Comparison of ENCODE assay signal across 11 cellular contexts in the genomic region with DNA sequence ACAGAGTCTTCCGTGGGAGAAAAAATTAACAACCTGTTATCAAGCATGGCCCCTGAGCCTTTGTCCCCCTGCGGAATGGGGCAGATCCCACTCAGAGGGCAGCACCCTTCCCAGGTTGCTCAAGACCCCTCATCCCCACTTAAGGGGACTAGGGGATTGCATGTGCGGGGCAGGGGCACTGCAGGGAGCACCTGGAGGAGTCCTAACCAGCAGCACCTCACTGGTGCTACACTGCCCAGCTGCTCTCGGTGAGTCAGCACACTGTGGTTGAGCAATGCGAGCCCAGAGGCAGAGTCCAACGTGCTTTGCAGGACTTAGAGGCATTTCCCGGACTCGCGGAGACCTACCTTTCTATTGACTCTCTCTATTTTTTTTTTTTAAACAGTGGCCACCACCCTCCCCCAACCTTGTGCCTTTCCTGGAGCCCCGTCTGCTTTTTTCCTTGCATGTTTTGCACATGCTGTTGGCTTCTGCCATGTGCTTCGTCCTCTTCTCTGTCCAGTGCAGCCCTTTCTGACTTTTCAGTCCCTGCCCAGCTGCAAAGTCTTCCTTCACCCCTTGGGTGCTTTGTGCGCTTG.
A peak's percentile ranks its signal among the peaks of the same experiment; 100 is the strongest.
DNase-seq lines count a peak whose midpoint lies in the region; ATAC-seq and TF ChIP-seq lines count a peak whose summit lies in the region.
"Had no signal": no experiment of that assay in that cellular context is flagged by ENCODE, and none has a peak within 500 bp of the region (broad histone marks: within the 10 kb centered on the region; RNA-seq: fewer than 3 reads in every experiment).

No MANE protein-coding gene starts in this region.

- TF ChIP-seq CTCF in Peyer's patch (IDR thresholded peaks at IDR 0.05): no peak
- no peak for TF ChIP-seq CTCF in fibroblast of lung (conservative IDR thresholded peaks at IDR 0.05 in 1 of 2, IDR thresholded peaks at IDR 0.05 in 1 of 2; ENCODE audit: low read depth in 1 of 2, low read length in 2 of 2)

- H3K27me3 Mint-ChIP-seq in naive thymus-derived CD4-positive, alpha-beta T cell: peaks cover 0 to 5% (median 0%) of the 10 kb centered on the region in 5 donors

- peaks cover 0 to 31% (median 0%) of the 10 kb centered on the region in 4 donors for H3K4me1 ChIP-seq in Peyer's patch
- H3K4me1 ChIP-seq in fibroblast of lung (ENCODE audit: control insufficient read depth, extremely low read depth, insufficient read depth, low read length): peaks cover 39% of the 10 kb centered on the region
- no peaks in the 10 kb centered on the region for H3K4me1 ChIP-seq in naive thymus-derived CD4-positive, alpha-beta T cell (ENCODE audit: control insufficient read depth in 2 of 2, insufficient read depth in 2 of 2, low read length in 2 of 2)

- ATAC-seq in GM18907 (IDR thresholded peaks at IDR 0.05; ENCODE audit: unreplicated experiment) (no peak), HG03460 (IDR thresholded peaks at IDR 0.05; ENCODE audit: unreplicated experiment) (no peak)
- no peak for ATAC-seq in naive thymus-derived CD4-positive, alpha-beta T cell

- H3K79me2 ChIP-seq in fibroblast of lung (ENCODE audit: control insufficient read depth, insufficient read depth, low read length): no peaks in the 10 kb centered on the region

- H3K27ac ChIP-seq in Peyer's patch (peak overlapping the region in 3 of 4 donors; percentile 71 to 93 (median 91)), fibroblast of lung (ENCODE audit: insufficient read depth, low read length) (peak overlapping the region; percentile 98)
- H3K27ac ChIP-seq in naive thymus-derived CD4-positive, alpha-beta T cell (ENCODE audit: low read depth, low read length): no peak overlapping the region

- peaks cover 0 to 6% (median 2%) of the 10 kb centered on the region in 5 donors for H3K36me3 Mint-ChIP-seq in naive thymus-derived CD4-positive, alpha-beta T cell

- intact Hi-C loops in naive thymus-derived CD4-positive, alpha-beta T cell (cut with micrococcal nuclease): no loop called here

- H3K9me3 ChIP-seq in Peyer's patch: no peaks in the 10 kb centered on the region
- no peaks in the 10 kb centered on the region for H3K9me3 ChIP-seq in fibroblast of lung (ENCODE audit: control insufficient read depth, insufficient read depth, low read depth, low read length)
- H3K9me3 ChIP-seq in naive thymus-derived CD4-positive, alpha-beta T cell (ENCODE audit: control insufficient read depth in 2 of 3, low read length in 3 of 3): no peaks in the 10 kb centered on the region
- H3K9me3 ChIP-seq: tibial nerve had no signal

- H3K27me3 ChIP-seq in Peyer's patch: no peaks in the 10 kb centered on the region
- H3K27me3 ChIP-seq in fibroblast of lung (ENCODE audit: control insufficient read depth, insufficient read depth, low read length): no peaks in the 10 kb centered on the region
- H3K27me3 ChIP-seq in naive thymus-derived CD4-positive, alpha-beta T cell (ENCODE audit: control insufficient read depth in 2 of 2, insufficient read depth in 2 of 2, low read length in 2 of 2): no peaks in the 10 kb centered on the region
- H3K27me3 ChIP-seq: tibial nerve had no signal

- H4K20me1 ChIP-seq in fibroblast of lung (ENCODE audit: control insufficient read depth, extremely low read depth, insufficient read depth, low read length): no peaks in the 10 kb centered on the region

- H3K36me3 ChIP-seq in Peyer's patch: no peaks in the 10 kb centered on the region
- no peaks in the 10 kb centered on the region for H3K36me3 ChIP-seq in fibroblast of lung (ENCODE audit: control insufficient read depth, insufficient read depth, low read length)
- H3K36me3 ChIP-seq in naive thymus-derived CD4-positive, alpha-beta T cell (ENCODE audit: control insufficient read depth in 2 of 3, insufficient read depth in 3 of 3, low read length in 3 of 3): no peaks in the 10 kb centered on the region
- H3K36me3 ChIP-seq: tibial nerve had no signal

- DNase-seq in EL: peak; percentile 74
- no peak for DNase-seq in Peyer's patch
- peak; percentile 88 to 92 for DNase-seq in fibroblast of lung (ENCODE audit: low read depth in 2 of 2)
- peak; percentile 85 for DNase-seq in renal cortical epithelial cell (ENCODE audit: low read depth)
- DNase-seq in NCI-H510A (lab: John Stamatoyannopoulos, UW): no peak
- no peak for DNase-seq in naive thymus-derived CD4-positive, alpha-beta T cell
- DNase-seq: activated CD4-positive, alpha-beta T cell treated with anti-CD3 and anti-CD28 coated beads, Interleukin-2, amount 10 ng/mL, durations not matched to agents 24 days and 14 days; NCI-H1048 had no signal

- H3K9me3 Mint-ChIP-seq in naive thymus-derived CD4-positive, alpha-beta T cell: peaks cover 0 to 15% (median 6%) of the 10 kb centered on the region in 11 donors

- no peak overlapping the region for H3K9ac ChIP-seq in fibroblast of lung (ENCODE audit: insufficient read depth, low read length)

- no peak overlapping the region for H2AFZ ChIP-seq in fibroblast of lung (ENCODE audit: low read length)

- peaks cover 0 to 31% (median 4%) of the 10 kb centered on the region in 7 donors for H3K4me1 Mint-ChIP-seq in naive thymus-derived CD4-positive, alpha-beta T cell

- no peak overlapping the region for H3K4me3 Mint-ChIP-seq in naive thymus-derived CD4-positive, alpha-beta T cell
- H3K4me3 Mint-ChIP-seq: activated CD4-positive, alpha-beta T cell treated with anti-CD3 and anti-CD28 coated beads, Interleukin-2, amount 10 ng/mL, durations not matched to agents 24 days and 14 days had no signal

- no peak for TF ChIP-seq POLR2A in Peyer's patch (IDR thresholded peaks at IDR 0.05)

- CTCF ChIA-PET in naive thymus-derived CD4-positive, alpha-beta T cell (lab: Charles Lee): no interaction called here

- H3K4me3 ChIP-seq in Peyer's patch: no peak overlapping the region
- H3K4me3 ChIP-seq in fibroblast of lung (replicated peaks in 1 of 4; ENCODE audit: control extremely low read depth in 1 of 4, insufficient read depth in 1 of 4, low read depth in 3 of 4, low read length in 4 of 4): no peak overlapping the region
- H3K4me3 ChIP-seq in naive thymus-derived CD4-positive, alpha-beta T cell (ENCODE audit: low read length): no peak overlapping the region
- H3K4me3 ChIP-seq: tibial nerve had no signal

- POLR2A ChIA-PET in naive thymus-derived CD4-positive, alpha-beta T cell (lab: Charles Lee): interaction anchor here (0.6 kb wide), 1 partner anchor 16 kb away, joined by 3 read pairs; no protein-coding TSS in a partner anchor

- H3K27ac Mint-ChIP-seq in naive thymus-derived CD4-positive, alpha-beta T cell: no peak overlapping the region
- H3K27ac Mint-ChIP-seq: activated CD4-positive, alpha-beta T cell treated with anti-CD3 and anti-CD28 coated beads, Interleukin-2, amount 10 ng/mL, durations not matched to agents 24 days and 14 days had no signal

- H3K4me2 ChIP-seq in fibroblast of lung (ENCODE audit: extremely low read depth, insufficient read depth, low read length): no peak overlapping the region

Comparison
In these comparisons a context has a peak if more than half of its experiments do, and no peak if none do; other contexts are left out.
1. DNase-seq: peak in EL (single experiment), fibroblast of lung (2 of 2) and renal cortical epithelial cell (single experiment); none in Peyer's patch (0 of 3), NCI-H510A (single experiment) and naive thymus-derived CD4-positive, alpha-beta T cell (0 of 9).